In genomic region chr19:12769689-12770088, GRCh38 we compare ENCODE assay signal across 9 cellular contexts. TPM values are rescaled to one million over a fixed set of nuclear protein-coding genes. Genes with fewer than 3 reads are reported as not detected.
DNase-seq lines count a peak whose midpoint lies in the region; ATAC-seq and TF ChIP-seq lines count a peak whose summit lies in the region.
"Had no signal": no experiment of that assay in that cellular context is flagged by ENCODE, and none has a peak within 500 bp of the region (broad histone marks: within the 10 kb centered on the region; RNA-seq: fewer than 3 reads in every experiment).

No MANE protein-coding gene starts in this region.

- peak overlapping the region; percentile 56 for H2AFZ ChIP-seq in MM.1S (ENCODE audit: low read length)

- H3K4me1 ChIP-seq in MM.1S (ENCODE audit: low read length): peaks cover 18% of the 10 kb centered on the region

- H3K27ac ChIP-seq in MM.1S (ENCODE audit: low read length): no peak overlapping the region
- no peak overlapping the region for H3K27ac ChIP-seq in brain microvascular endothelial cell
- H3K27ac ChIP-seq: SJSA1 had no signal

- no peaks in the 10 kb centered on the region for H3K36me3 Mint-ChIP-seq in glutamatergic neuron (ENCODE audit: unreplicated experiment)

- ATAC-seq in GM18867 (IDR thresholded peaks at IDR 0.05; ENCODE audit: unreplicated experiment) (no peak), HG03571 (IDR thresholded peaks at IDR 0.05; ENCODE audit: unreplicated experiment) (no peak), HG03135 (IDR thresholded peaks at IDR 0.05; ENCODE audit: unreplicated experiment) (no peak)

- H3K27ac Mint-ChIP-seq in glutamatergic neuron (ENCODE audit: unreplicated experiment): peak overlapping the region; percentile 55

- peaks cover 5% of the 10 kb centered on the region; the same call in 1 of the 2 replicates for H3F3A ChIP-seq in MM.1S (ENCODE audit: insufficient read depth, low read length)

- peaks cover 7% of the 10 kb centered on the region for H3K9me3 Mint-ChIP-seq in glutamatergic neuron (ENCODE audit: unreplicated experiment)

- H3K36me3 ChIP-seq in MM.1S (replicated peaks; ENCODE audit: insufficient read depth, low read length): no peaks in the 10 kb centered on the region
- no peaks in the 10 kb centered on the region for H3K36me3 ChIP-seq in brain microvascular endothelial cell (replicated peaks)
- H3K36me3 ChIP-seq: SJSA1 had no signal

- peak overlapping the region; percentile 55 for H3K4me3 Mint-ChIP-seq in glutamatergic neuron (ENCODE audit: unreplicated experiment)

- H3K27me3 ChIP-seq in MM.1S (replicated peaks; ENCODE audit: insufficient read depth, low read length) (no peaks in the 10 kb centered on the region), brain microvascular endothelial cell (replicated peaks) (no peaks in the 10 kb centered on the region)
- H3K27me3 ChIP-seq: SJSA1 had no signal

- no peaks in the 10 kb centered on the region for H4K20me1 ChIP-seq in MM.1S (ENCODE audit: insufficient read depth, low read length)

- no peaks in the 10 kb centered on the region for H3K9me3 ChIP-seq in MM.1S (replicated peaks; ENCODE audit: insufficient read depth, low read length)
- H3K9me3 ChIP-seq: SJSA1 had no signal

- TF ChIP-seq CTCF in MM.1S (IDR thresholded peaks at IDR 0.05; ENCODE audit: low read length) (peak; percentile 17; the same call in 1 of the 2 replicates), glutamatergic neuron (IDR thresholded peaks at IDR 0.05; ENCODE audit: partially characterized antibody, unreplicated experiment) (no peak), brain microvascular endothelial cell (IDR thresholded peaks at IDR 0.05; ENCODE audit: low read depth, low read length, missing control alignments) (no peak)

- H3K9me2 ChIP-seq in MM.1S (replicated peaks; ENCODE audit: insufficient read depth, low read length): no peaks in the 10 kb centered on the region

- H3K4me3 ChIP-seq in MM.1S (ENCODE audit: low read length): peak overlapping the region; percentile 27; the same call in 1 of the 2 replicates
- H3K4me3 ChIP-seq in brain microvascular endothelial cell (ENCODE audit: low read depth, low read length): no peak overlapping the region
- H3K4me3 ChIP-seq: SJSA1 had no signal

- no peaks in the 10 kb centered on the region for H3K79me2 ChIP-seq in MM.1S (ENCODE audit: low read length)

- in situ Hi-C loops in brain microvascular endothelial cell (cut with HindIII; ENCODE audit: low pct_ligation_motif_present, low sequenced_read_pairs): no loop called here

- peak overlapping the region; percentile 12; the same call in 1 of the 2 replicates for H3K9ac ChIP-seq in MM.1S (ENCODE audit: low read length)

- DNase-seq in MM.1S: peak; percentile 78
- DNase-seq in activated CD4-positive, alpha-beta T cell treated with anti-CD3 and anti-CD28 coated beads, Interleukin-2, amount 50 U/mL, for 4 hours: peak; percentile 57 to 70
- DNase-seq in glutamatergic neuron: peak; percentile 69
- DNase-seq in stimulated activated CD8-positive, alpha-beta memory T cell treated with anti-CD3 and anti-CD28 coated beads, Interleukin-4, amount 100 ng/mL, for 48 hours: peak; percentile 54
- no peak for DNase-seq in brain microvascular endothelial cell

- peak overlapping the region; percentile 78 for H3K4me2 ChIP-seq in MM.1S (ENCODE audit: low read depth, low read length)

- peaks cover 4% of the 10 kb centered on the region for H3K27me3 Mint-ChIP-seq in glutamatergic neuron (ENCODE audit: unreplicated experiment)

- H3K4me1 Mint-ChIP-seq in glutamatergic neuron (ENCODE audit: low read depth, unreplicated experiment): peaks cover 3% of the 10 kb centered on the region

RNA-seq across cellular contexts. Expression of gene HOOK2, which starts 5.7 kb away (rescaled TPM):
- total RNA-seq in glutamatergic neuron (ENCODE audit: unreplicated experiment): 40.1 TPM

RNA-seq across cellular contexts. Expression of gene BEST2, which starts 18.1 kb away (rescaled TPM):
- total RNA-seq in glutamatergic neuron (ENCODE audit: unreplicated experiment): not detected

RNA-seq across cellular contexts. Expression of gene JUNB, which starts 21.6 kb away (rescaled TPM):
- 24.9 TPM for total RNA-seq in glutamatergic neuron (ENCODE audit: unreplicated experiment)

RNA-seq across cellular contexts. Expression of gene PRDX2, which starts 31.9 kb away (rescaled TPM):
- total RNA-seq in glutamatergic neuron (ENCODE audit: unreplicated experiment): 671 TPM

RNA-seq across cellular contexts. Expression of gene THSD8, which starts 32.2 kb away (rescaled TPM):
- total RNA-seq in glutamatergic neuron (ENCODE audit: unreplicated experiment): 14.4 TPM
- total RNA-seq: SJSA1 had no signal
